13 cellular contexts compared by ENCODE assay signal in genomic region chr22:26432619-26433311, GRCh38. TPM values are rescaled to one million over a fixed set of nuclear protein-coding genes. Genes with fewer than 3 reads are reported as not detected.
DNase-seq lines count a peak whose midpoint lies in the region; ATAC-seq and TF ChIP-seq lines count a peak whose summit lies in the region.
"Had no signal": no experiment of that assay in that cellular context is flagged by ENCODE, and none has a peak within 500 bp of the region (broad histone marks: within the 10 kb centered on the region; RNA-seq: fewer than 3 reads in every experiment).

No MANE protein-coding gene starts in this region.

- H2AFZ ChIP-seq in PC-3 (ENCODE audit: low read length) = no peak overlapping the region

- H3F3A ChIP-seq in PC-3 (ENCODE audit: low read length, unreplicated experiment) = no peaks in the 10 kb centered on the region

- no TSS peak for BruUV-seq in PC-3 (replicated peaks; lab: Mats Ljungman, UMichigan)

- intact Hi-C loops in PC-3 (cut with micrococcal nuclease) = no loop called here

- peaks cover 53% of the 10 kb centered on the region for H3K4me1 Mint-ChIP-seq in memory B cell
- peaks cover 67% of the 10 kb centered on the region for H3K4me1 Mint-ChIP-seq in activated T-cell treated with anti-CD3 and anti-CD28 coated beads, Interleukin-2, amount 50 U/mL, for 72 hours (ENCODE audit: low read depth)

- H3K4me3 ChIP-seq in GM12865 (ENCODE audit: low read depth, low read length) = no peak overlapping the region
- H3K4me3 ChIP-seq in HEK293 (ENCODE audit: low read depth, low read length) = no peak overlapping the region
- no peak overlapping the region for H3K4me3 ChIP-seq in PC-3 (ENCODE audit: low read length)

- TF ChIP-seq CTCF in GM12865 (IDR thresholded peaks at IDR 0.05; ENCODE audit: insufficient read depth, low read depth, low read length, missing control alignments) (no peak), HEK293 (tag by site-specific recombination; IDR thresholded peaks at IDR 0.05) (no peak), PC-3 (conservative IDR thresholded peaks at IDR 0.05; ENCODE audit: low read depth, low read length) (no peak)

- H3K9me3 Mint-ChIP-seq in memory B cell = no peaks in the 10 kb centered on the region
- H3K9me3 Mint-ChIP-seq in activated T-cell treated with anti-CD3 and anti-CD28 coated beads, Interleukin-2, amount 50 U/mL, for 72 hours = no peaks in the 10 kb centered on the region
- H3K9me3 Mint-ChIP-seq: activated naive CD4-positive, alpha-beta T cell treated with anti-CD3 and anti-CD28 coated beads for 36 hours; CD4-positive, CD25-positive, alpha-beta regulatory T cell had no signal

- H3K9ac ChIP-seq in PC-3 (ENCODE audit: low read length) = no peak overlapping the region

- H4K20me1 ChIP-seq in PC-3 (ENCODE audit: low read length) = no peaks in the 10 kb centered on the region

- H3K36me3 Mint-ChIP-seq in memory B cell = peaks cover 11% of the 10 kb centered on the region
- peaks cover 3 to 13% of the 10 kb centered on the region in 2 donors for H3K36me3 Mint-ChIP-seq in activated T-cell treated with anti-CD3 and anti-CD28 coated beads, Interleukin-2, amount 50 U/mL, for 72 hours (ENCODE audit: insufficient read depth in 2 of 2)

- no peaks in the 10 kb centered on the region for H3K27me3 Mint-ChIP-seq in memory B cell
- no peaks in the 10 kb centered on the region for H3K27me3 Mint-ChIP-seq in activated T-cell treated with anti-CD3 and anti-CD28 coated beads, Interleukin-2, amount 50 U/mL, for 72 hours (ENCODE audit: low read depth)
- H3K27me3 Mint-ChIP-seq: CD4-positive, CD25-positive, alpha-beta regulatory T cell; T-helper 17 cell had no signal

- peaks cover 0 to 25% of the 10 kb centered on the region in 2 experiments; a peak in 1 of 3 replicates for H3K36me3 ChIP-seq in HEK293 (ENCODE audit: control insufficient read depth in 2 of 2, insufficient read depth in 1 of 2, low read length in 2 of 2)
- no peaks in the 10 kb centered on the region for H3K36me3 ChIP-seq in PC-3 (ENCODE audit: low read depth, low read length)

- H3K27ac ChIP-seq in HEK293 (ENCODE audit: extremely low read depth, low read depth, low read length) (no peak overlapping the region), PC-3 (ENCODE audit: low read length) (no peak overlapping the region)

- H3K79me2 ChIP-seq in PC-3 (ENCODE audit: low read length) = no peaks in the 10 kb centered on the region

- no peaks in the 10 kb centered on the region; the same call in 1 of the 2 replicates for H3K4me1 ChIP-seq in HEK293 (ENCODE audit: control insufficient read depth, insufficient read depth, low read length)
- H3K4me1 ChIP-seq in PC-3 (ENCODE audit: insufficient read depth, low read length) = no peaks in the 10 kb centered on the region; the same call in 1 of the 2 replicates

- H3K27me3 ChIP-seq in PC-3 (ENCODE audit: low read length) = no peaks in the 10 kb centered on the region

- no peak overlapping the region for H3K4me3 Mint-ChIP-seq in memory B cell
- no peak overlapping the region for H3K4me3 Mint-ChIP-seq in activated T-cell treated with anti-CD3 and anti-CD28 coated beads, Interleukin-2, amount 50 U/mL, for 72 hours
- H3K4me3 Mint-ChIP-seq: activated naive CD4-positive, alpha-beta T cell treated with anti-CD3 and anti-CD28 coated beads for 36 hours; T-helper 17 cell had no signal

- H3K27ac Mint-ChIP-seq in memory B cell = peak overlapping the region; percentile 76
- H3K27ac Mint-ChIP-seq in activated T-cell treated with anti-CD3 and anti-CD28 coated beads, Interleukin-2, amount 50 U/mL, for 72 hours = no peak overlapping the region
- H3K27ac Mint-ChIP-seq: activated naive CD4-positive, alpha-beta T cell treated with anti-CD3 and anti-CD28 coated beads for 36 hours; CD4-positive, CD25-positive, alpha-beta regulatory T cell; T-helper 17 cell had no signal

- no peaks in the 10 kb centered on the region for H3K9me3 ChIP-seq in HEK293 (ENCODE audit: control insufficient read depth, insufficient read depth, low read depth, low read length)
- no peaks in the 10 kb centered on the region for H3K9me3 ChIP-seq in PC-3 (ENCODE audit: low read length)

- peak; percentile 58 for ATAC-seq in memory B cell (ENCODE audit: low read depth)
- ATAC-seq in GM21526 (IDR thresholded peaks at IDR 0.05; ENCODE audit: low FRiP score, unreplicated experiment) = no peak
- ATAC-seq in PC-3 = no peak
- ATAC-seq in activated T-cell treated with anti-CD3 and anti-CD28 coated beads, Interleukin-2, amount 50 U/mL, for 72 hours (replicated peaks in 1 of 2) = no peak
- ATAC-seq: T-helper 17 cell had no signal

- POLR2A ChIA-PET in HEK293 (lab: Yijun Ruan, JAX) = no interaction called here
- POLR2A ChIA-PET in PC-3 (lab: Charles Lee; ENCODE audit: unreplicated experiment) = no interaction called here

- H3K9me2 ChIP-seq in PC-3 (replicated peaks; ENCODE audit: low read length) = no peaks in the 10 kb centered on the region

- H3K4me2 ChIP-seq in PC-3 (ENCODE audit: low read length) = no peak overlapping the region

- DNase-seq in GM12865 (ENCODE audit: low read depth) (peak; percentile 70), OCI-M1 (lab: John Stamatoyannopoulos, UW) (peak; percentile 88), memory B cell (ENCODE audit: low spot score in 2 of 2) (peak; percentile 45 to 61), PC-3 (no peak)
- no peak for DNase-seq in activated T-cell treated with anti-CD3 and anti-CD28 coated beads, Interleukin-2, amount 50 U/mL, for 72 hours
- DNase-seq: activated naive CD4-positive, alpha-beta T cell treated with anti-CD3 and anti-CD28 coated beads for 36 hours; central memory CD4-positive, alpha-beta T cell; IMR-90; kidney; T-helper 17 cell had no signal

- CTCF ChIA-PET in HEK293 (lab: Yijun Ruan, JAX) = interaction anchor here (0.7 kb wide), 1 partner anchor 68 kb away, joined by 3 read pairs; no protein-coding TSS in a partner anchor
- CTCF ChIA-PET in PC-3 (lab: Charles Lee) = no interaction called here

TF ChIP-seq in HEK293, 187 proteins besides CTCF, POLR2A, EP300 and RAD21:
- TF ChIP-seq ZNF132 (tag by site-specific recombination; IDR thresholded peaks at IDR 0.05; ENCODE audit: borderline replicate concordance) (no peak), PRDM10 (tag by site-specific recombination; IDR thresholded peaks at IDR 0.05) (peak; percentile 58)

RNA-seq across cellular contexts. Expression of gene ASPHD2, which starts 3.7 kb away (rescaled TPM):
- 2.1 and 2.4 TPM in 2 replicates for total RNA-seq in PC-3 (2014; rRNA removed)
- total RNA-seq in activated T-cell treated with anti-CD3 and anti-CD28 coated beads, Interleukin-2, amount 50 U/mL, for 72 hours = 10 to 100 TPM; 14.6 to 18.1 TPM

RNA-seq across cellular contexts. Expression of gene HPS4, which starts 50.8 kb away (rescaled TPM):
- total RNA-seq in PC-3 (2014; rRNA removed) = 15.9 and 19.9 TPM in 2 replicates
- 10 to 100 TPM; 50.5 to 62.2 TPM for total RNA-seq in activated T-cell treated with anti-CD3 and anti-CD28 coated beads, Interleukin-2, amount 50 U/mL, for 72 hours

RNA-seq across cellular contexts. Expression of gene SRRD, which starts 50.9 kb away (rescaled TPM):
- total RNA-seq in PC-3 (2014; rRNA removed) = 17.6 and 21.1 TPM in 2 replicates
- total RNA-seq in activated T-cell treated with anti-CD3 and anti-CD28 coated beads, Interleukin-2, amount 50 U/mL, for 72 hours = 10 to 100 TPM; 13.5 to 20.0 TPM

Comparison
In these comparisons a context has a peak if more than half of its experiments do, and no peak if none do; other contexts are left out.
1. DNase-seq: peak in GM12865 (single experiment), OCI-M1 (single experiment) and memory B cell (2 of 2); none in PC-3 (single experiment) and activated T-cell treated with anti-CD3 and anti-CD28 coated beads, Interleukin-2, amount 50 U/mL, for 72 hours (0 of 2).